In genomic region chr17:63956296-63956920, GRCh38 we compare ENCODE assay signal across 1 cellular context.
TF ChIP-seq lines count a peak whose summit lies in the region.

No MANE protein-coding gene starts in this region.

TF ChIP-seq in HepG2, 621 proteins besides CTCF, POLR2A, EP300 and RAD21 (continued from another document and continues in another):
- TF ChIP-seq ZNF407 (CRISPR knock-in tag; IDR thresholded peaks at IDR 0.05; ENCODE audit: not compliant biosample characterization) (no peak), STAT5B (CRISPR knock-in tag; IDR thresholded peaks at IDR 0.05) (no peak), ZNF792 (CRISPR knock-in tag; IDR thresholded peaks at IDR 0.05) (no peak), ZSCAN12 (CRISPR knock-in tag; IDR thresholded peaks at IDR 0.05) (no peak), PRMT3 (CRISPR knock-in tag; IDR thresholded peaks at IDR 0.05; ENCODE audit: borderline replicate concordance, low read depth) (no peak), ZNF850 (CRISPR knock-in tag; conservative IDR thresholded peaks at IDR 0.05) (no peak), XBP1 (CRISPR knock-in tag; IDR thresholded peaks at IDR 0.05) (no peak), ZNF546 (CRISPR knock-in tag; conservative IDR thresholded peaks at IDR 0.05) (no peak), SOX5 (CRISPR knock-in tag; IDR thresholded peaks at IDR 0.05; ENCODE audit: borderline replicate concordance) (peak; percentile 70; the same call in 1 of the 2 replicates), MIER3 (CRISPR knock-in tag; IDR thresholded peaks at IDR 0.05; ENCODE audit: borderline replicate concordance) (no peak), TEAD3 (CRISPR knock-in tag; optimal IDR thresholded peaks at IDR 0.05; ENCODE audit: borderline replicate concordance) (peak; percentile 85), SSRP1 (CRISPR knock-in tag; IDR thresholded peaks at IDR 0.05) (no peak), SALL2 (CRISPR knock-in tag; IDR thresholded peaks at IDR 0.05) (no peak), DMTF1 (CRISPR knock-in tag; IDR thresholded peaks at IDR 0.05) (no peak), CENPX (CRISPR knock-in tag; IDR thresholded peaks at IDR 0.05) (no peak), HDAC1 (CRISPR knock-in tag; IDR thresholded peaks at IDR 0.05) (peak; percentile 59; the same call in 1 of the 2 replicates), TFDP2 (CRISPR knock-in tag; IDR thresholded peaks at IDR 0.05) (no peak), CEBPZ (IDR thresholded peaks at IDR 0.05; ENCODE audit: low read length) (no peak), IRF9 (CRISPR knock-in tag; IDR thresholded peaks at IDR 0.05; ENCODE audit: borderline replicate concordance) (no peak), SP2 (CRISPR knock-in tag; IDR thresholded peaks at IDR 0.05) (no peak), CHCHD3 (CRISPR knock-in tag; IDR thresholded peaks at IDR 0.05) (no peak), ERF (CRISPR knock-in tag; IDR thresholded peaks at IDR 0.05) (peak; percentile 24; the same call in 1 of the 2 replicates), TFE3 (CRISPR knock-in tag; IDR thresholded peaks at IDR 0.05) (no peak), ZNF580 (CRISPR knock-in tag; IDR thresholded peaks at IDR 0.05; ENCODE audit: borderline replicate concordance, low read depth) (no peak), ZEB1 (IDR thresholded peaks at IDR 0.05; ENCODE audit: insufficient replicate concordance, low read depth) (no peak), HDAC6 (IDR thresholded peaks at IDR 0.05; ENCODE audit: low read depth, low read length) (no peak), UBTF (CRISPR knock-in tag; IDR thresholded peaks at IDR 0.05) (0 out of 2 replicates have a peak, but pooled peaks have one; percentile 28), FOXK1 (CRISPR knock-in tag; IDR thresholded peaks at IDR 0.05; ENCODE audit: borderline replicate concordance, low read depth) (peak; percentile 84), ZNF317 (CRISPR knock-in tag; IDR thresholded peaks at IDR 0.05) (peak; percentile 83; the same call in 1 of the 2 replicates), MBD4 (IDR thresholded peaks at IDR 0.05; ENCODE audit: borderline replicate concordance, low read length) (no peak), GATAD1 (CRISPR knock-in tag; IDR thresholded peaks at IDR 0.05) (peak; percentile 35; the same call in 1 of the 2 replicates), MAZ (IDR thresholded peaks at IDR 0.05; ENCODE audit: borderline replicate concordance, low read depth, low read length) (no peak), MAZ (CRISPR knock-in tag; IDR thresholded peaks at IDR 0.05; ENCODE audit: low read depth) (peak; percentile 50; the same call in 1 of the 2 replicates), MAFF (IDR thresholded peaks at IDR 0.05; ENCODE audit: low read depth, low read length) (no peak)
